14 cellular contexts compared by ENCODE assay signal in genomic region chr6:53336070-53336469, GRCh38. TPM values are rescaled to one million over a fixed set of nuclear protein-coding genes. Genes with fewer than 3 reads are reported as not detected.
DNase-seq lines count a peak whose midpoint lies in the region; ATAC-seq and TF ChIP-seq lines count a peak whose summit lies in the region.
"Had no signal": no experiment of that assay in that cellular context is flagged by ENCODE, and none has a peak within 500 bp of the region (broad histone marks: within the 10 kb centered on the region; RNA-seq: fewer than 3 reads in every experiment).

No MANE protein-coding gene starts in this region.

- DNase-seq in stimulated activated naive CD8-positive, alpha-beta T cell treated with anti-CD3 and anti-CD28 coated beads, Interleukin-15, Interleukin-2, amounts not matched to agents 100 U/mL and 50 U/mL, for 24 hours, result no peak
- no peak for DNase-seq in activated T-helper 2 cell treated with anti-CD3 and anti-CD28 coated beads, Interferon-gamma antibody, Interleukin-2, Interleukin-4, amounts not matched to agents 10 μg/mL and 5 μg/mL and 100 μg/mL, durations not matched to agents 14 hours and 24 hours and 36 hours (ENCODE audit: low spot score)
- DNase-seq in COR-L47 (lab: John Stamatoyannopoulos, UW), result no peak
- no peak for DNase-seq in NCI-H187 (lab: John Stamatoyannopoulos, UW)
- DNase-seq in right atrium auricular region (ENCODE audit: low spot score), result no peak
- DNase-seq: BE2C, GOT3, kidney glomerular epithelial cell, NCI-H2171 had no signal

- intact Hi-C loops in activated T-helper 2 cell treated with anti-CD3 and anti-CD28 coated beads, Interferon-gamma antibody, Interleukin-2, Interleukin-4, amounts not matched to agents 10 μg/mL and 5 μg/mL and 100 μg/mL, durations not matched to agents 14 hours and 24 hours and 36 hours (cut with micrococcal nuclease), result no loop called here

- H3K27ac Mint-ChIP-seq in stimulated activated naive CD8-positive, alpha-beta T cell treated with anti-CD3 and anti-CD28 coated beads, Interleukin-15, Interleukin-2, amounts not matched to agents 100 ng/mL and 50 ng/mL, for 24 hours, result peak overlapping the region; percentile 95
- peak overlapping the region; percentile 96 for H3K27ac Mint-ChIP-seq in activated T-helper 2 cell treated with anti-CD3 and anti-CD28 coated beads, Interferon-gamma antibody, Interleukin-2, Interleukin-4, amounts not matched to agents 10 μg/mL and 5 μg/mL and 100 μg/mL, durations not matched to agents 14 hours and 24 hours and 36 hours

- H3K27me3 ChIP-seq in muscle layer of duodenum (ENCODE audit: low read depth, low read length) (no peaks in the 10 kb centered on the region), right atrium auricular region (no peaks in the 10 kb centered on the region)
- H3K27me3 ChIP-seq: BE2C, gastroesophageal sphincter had no signal

- H3K4me1 Mint-ChIP-seq in stimulated activated naive CD8-positive, alpha-beta T cell treated with anti-CD3 and anti-CD28 coated beads, Interleukin-15, Interleukin-2, amounts not matched to agents 100 ng/mL and 50 ng/mL, for 24 hours (ENCODE audit: low read depth), result peaks cover 94% of the 10 kb centered on the region
- H3K4me1 Mint-ChIP-seq in activated T-helper 2 cell treated with anti-CD3 and anti-CD28 coated beads, Interferon-gamma antibody, Interleukin-2, Interleukin-4, amounts not matched to agents 10 μg/mL and 5 μg/mL and 100 μg/mL, durations not matched to agents 14 hours and 24 hours and 36 hours (ENCODE audit: low read depth), result peaks cover 74% of the 10 kb centered on the region

- H3K4me1 ChIP-seq in muscle layer of duodenum (ENCODE audit: control insufficient read depth in 1 of 2, insufficient read depth in 2 of 2, low read length in 2 of 2) (peaks cover 4 to 33% of the 10 kb centered on the region in 2 donors), right atrium auricular region (peaks cover 0 to 26% of the 10 kb centered on the region in 2 donors)
- H3K4me1 ChIP-seq: BE2C had no signal

- H3K36me3 Mint-ChIP-seq in stimulated activated naive CD8-positive, alpha-beta T cell treated with anti-CD3 and anti-CD28 coated beads, Interleukin-15, Interleukin-2, amounts not matched to agents 100 ng/mL and 50 ng/mL, for 24 hours (ENCODE audit: low read depth), result peaks cover 39% of the 10 kb centered on the region
- H3K36me3 Mint-ChIP-seq in activated T-helper 2 cell treated with anti-CD3 and anti-CD28 coated beads, Interferon-gamma antibody, Interleukin-2, Interleukin-4, amounts not matched to agents 10 μg/mL and 5 μg/mL and 100 μg/mL, durations not matched to agents 14 hours and 24 hours and 36 hours (ENCODE audit: low read depth), result peaks cover 46% of the 10 kb centered on the region

- H3K9me3 ChIP-seq in muscle layer of duodenum (ENCODE audit: control insufficient read depth in 1 of 2, low read length in 2 of 2), result no peaks in the 10 kb centered on the region
- no peaks in the 10 kb centered on the region for H3K9me3 ChIP-seq in right atrium auricular region
- H3K9me3 ChIP-seq: BE2C, gastroesophageal sphincter had no signal

- no peak for ATAC-seq in stimulated activated naive CD8-positive, alpha-beta T cell treated with anti-CD3 and anti-CD28 coated beads, Interleukin-15, Interleukin-2, amounts not matched to agents 100 U/mL and 50 U/mL, for 24 hours
- ATAC-seq in SK-N-SH treated with all-trans-retinoic acid at 6 μM for 48 hours, result no peak
- ATAC-seq: gastroesophageal sphincter had no signal

- H3K4me3 Mint-ChIP-seq in stimulated activated naive CD8-positive, alpha-beta T cell treated with anti-CD3 and anti-CD28 coated beads, Interleukin-15, Interleukin-2, amounts not matched to agents 100 ng/mL and 50 ng/mL, for 24 hours, result peak overlapping the region; percentile 78
- H3K4me3 Mint-ChIP-seq in activated T-helper 2 cell treated with anti-CD3 and anti-CD28 coated beads, Interferon-gamma antibody, Interleukin-2, Interleukin-4, amounts not matched to agents 10 μg/mL and 5 μg/mL and 100 μg/mL, durations not matched to agents 14 hours and 24 hours and 36 hours (ENCODE audit: low read depth), result peak overlapping the region; percentile 76

- H3K36me3 ChIP-seq in muscle layer of duodenum (ENCODE audit: control insufficient read depth in 1 of 2, insufficient read depth in 2 of 2, low read length in 2 of 2) (no peaks in the 10 kb centered on the region), right atrium auricular region (peaks cover 6% of the 10 kb centered on the region)
- H3K36me3 ChIP-seq: gastroesophageal sphincter had no signal

- H3K27ac ChIP-seq in muscle layer of duodenum (ENCODE audit: low read length), result peak overlapping the region; percentile 35
- H3K27ac ChIP-seq in right atrium auricular region, result no peak overlapping the region
- H3K27ac ChIP-seq: coronary artery had no signal

- peaks cover 3% of the 10 kb centered on the region for H3K9me3 Mint-ChIP-seq in stimulated activated naive CD8-positive, alpha-beta T cell treated with anti-CD3 and anti-CD28 coated beads, Interleukin-15, Interleukin-2, amounts not matched to agents 100 ng/mL and 50 ng/mL, for 24 hours
- no peaks in the 10 kb centered on the region for H3K9me3 Mint-ChIP-seq in activated T-helper 2 cell treated with anti-CD3 and anti-CD28 coated beads, Interferon-gamma antibody, Interleukin-2, Interleukin-4, amounts not matched to agents 10 μg/mL and 5 μg/mL and 100 μg/mL, durations not matched to agents 14 hours and 24 hours and 36 hours

- no peaks in the 10 kb centered on the region for H3K27me3 Mint-ChIP-seq in stimulated activated naive CD8-positive, alpha-beta T cell treated with anti-CD3 and anti-CD28 coated beads, Interleukin-15, Interleukin-2, amounts not matched to agents 100 ng/mL and 50 ng/mL, for 24 hours
- H3K27me3 Mint-ChIP-seq in activated T-helper 2 cell treated with anti-CD3 and anti-CD28 coated beads, Interferon-gamma antibody, Interleukin-2, Interleukin-4, amounts not matched to agents 10 μg/mL and 5 μg/mL and 100 μg/mL, durations not matched to agents 14 hours and 24 hours and 36 hours (ENCODE audit: low read depth), result no peaks in the 10 kb centered on the region

- H3K4me3 ChIP-seq in muscle layer of duodenum (ENCODE audit: low read depth in 1 of 2, low read length in 2 of 2) (peak overlapping the region in 1 of 2 donors; percentile 45), right atrium auricular region (no peak overlapping the region)
- H3K4me3 ChIP-seq: coronary artery had no signal

- no peak for TF ChIP-seq CTCF in right atrium auricular region (IDR thresholded peaks at IDR 0.05)

TF ChIP-seq in SK-N-SH treated with all-trans-retinoic acid at 6 μM for 48 hours, 23 proteins besides CTCF, POLR2A, EP300 and RAD21 (continues in another document):
- no peak for TF ChIP-seq PPARA (CRISPR knock-in tag; IDR thresholded peaks at IDR 0.05; ENCODE audit: borderline replicate concordance)
- TF ChIP-seq TCF4 (CRISPR knock-in tag; IDR thresholded peaks at IDR 0.05; ENCODE audit: borderline replicate concordance), result no peak
- no peak for TF ChIP-seq ZNF70 (CRISPR knock-in tag; IDR thresholded peaks at IDR 0.05)
- TF ChIP-seq ARNTL (CRISPR knock-in tag; IDR thresholded peaks at IDR 0.05; ENCODE audit: borderline replicate concordance, low read depth), result no peak
- TF ChIP-seq ZFP30 (CRISPR knock-in tag; IDR thresholded peaks at IDR 0.05), result no peak
- TF ChIP-seq, protein P1, sequence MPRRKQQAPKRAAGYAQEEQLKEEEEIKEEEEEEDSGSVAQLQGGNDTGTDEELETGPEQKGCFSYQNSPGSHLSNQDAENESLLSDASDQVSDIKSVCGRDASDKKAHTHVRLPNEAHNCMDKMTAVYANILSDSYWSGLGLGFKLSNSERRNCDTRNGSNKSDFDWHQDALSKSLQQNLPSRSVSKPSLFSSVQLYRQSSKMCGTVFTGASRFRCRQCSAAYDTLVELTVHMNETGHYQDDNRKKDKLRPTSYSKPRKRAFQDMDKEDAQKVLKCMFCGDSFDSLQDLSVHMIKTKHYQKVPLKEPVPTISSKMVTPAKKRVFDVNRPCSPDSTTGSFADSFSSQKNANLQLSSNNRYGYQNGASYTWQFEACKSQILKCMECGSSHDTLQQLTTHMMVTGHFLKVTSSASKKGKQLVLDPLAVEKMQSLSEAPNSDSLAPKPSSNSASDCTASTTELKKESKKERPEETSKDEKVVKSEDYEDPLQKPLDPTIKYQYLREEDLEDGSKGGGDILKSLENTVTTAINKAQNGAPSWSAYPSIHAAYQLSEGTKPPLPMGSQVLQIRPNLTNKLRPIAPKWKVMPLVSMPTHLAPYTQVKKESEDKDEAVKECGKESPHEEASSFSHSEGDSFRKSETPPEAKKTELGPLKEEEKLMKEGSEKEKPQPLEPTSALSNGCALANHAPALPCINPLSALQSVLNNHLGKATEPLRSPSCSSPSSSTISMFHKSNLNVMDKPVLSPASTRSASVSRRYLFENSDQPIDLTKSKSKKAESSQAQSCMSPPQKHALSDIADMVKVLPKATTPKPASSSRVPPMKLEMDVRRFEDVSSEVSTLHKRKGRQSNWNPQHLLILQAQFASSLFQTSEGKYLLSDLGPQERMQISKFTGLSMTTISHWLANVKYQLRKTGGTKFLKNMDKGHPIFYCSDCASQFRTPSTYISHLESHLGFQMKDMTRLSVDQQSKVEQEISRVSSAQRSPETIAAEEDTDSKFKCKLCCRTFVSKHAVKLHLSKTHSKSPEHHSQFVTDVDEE (CRISPR knock-in tag; IDR thresholded peaks at IDR 0.05), result no peak
- no peak for TF ChIP-seq ZNF565 (CRISPR knock-in tag; conservative IDR thresholded peaks at IDR 0.05; ENCODE audit: low read depth)
- no peak for TF ChIP-seq ZC3H10 (CRISPR knock-in tag; IDR thresholded peaks at IDR 0.05)
- no peak for TF ChIP-seq ISL1 (CRISPR knock-in tag; IDR thresholded peaks at IDR 0.05)
- TF ChIP-seq BACH2 (CRISPR knock-in tag; IDR thresholded peaks at IDR 0.05; ENCODE audit: borderline replicate concordance), result no peak
- no peak for TF ChIP-seq SNAI2 (CRISPR knock-in tag; IDR thresholded peaks at IDR 0.05)

RNA-seq across cellular contexts. Expression of gene ELOVL5, which starts 12.7 kb away (rescaled TPM):
- 122 and 133 TPM in 2 replicates for total RNA-seq in activated T-helper 2 cell treated with anti-CD3 and anti-CD28 coated beads, Interferon-gamma antibody, Interleukin-2, Interleukin-4, amounts not matched to agents 10 μg/mL and 5 μg/mL and 100 μg/mL, durations not matched to agents 14 hours and 24 hours and 36 hours
- 10 to 100 TPM; 31.2 to 34.9 TPM for total RNA-seq in right atrium auricular region
